Comparison of ENCODE assay signal across 2 cellular contexts in the genomic region with DNA sequence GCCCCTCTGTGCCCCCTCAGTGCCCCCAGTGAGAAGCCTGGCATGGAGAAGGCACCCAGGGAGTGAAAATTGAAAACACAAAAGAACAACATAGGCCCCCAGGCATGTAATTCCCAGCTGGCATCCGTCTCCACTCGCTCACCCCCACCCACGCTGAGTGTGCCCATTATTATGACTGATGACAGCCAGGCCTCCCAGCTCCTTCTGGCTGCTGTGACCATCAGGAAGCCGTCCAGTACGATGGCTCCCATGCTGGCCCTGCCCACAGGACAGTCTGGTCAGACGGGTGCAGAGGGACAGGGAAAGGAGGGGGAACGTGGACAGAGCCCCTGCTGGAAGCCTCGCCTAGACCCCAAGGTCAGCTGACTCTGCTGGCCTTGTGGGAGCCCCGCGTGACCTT.
TF ChIP-seq lines count a peak whose summit lies in the region.

No MANE protein-coding gene starts in this region.

TF ChIP-seq in IMR-90, 13 proteins besides CTCF, POLR2A, EP300 and RAD21:
- no peak for TF ChIP-seq BHLHE40 (IDR thresholded peaks at IDR 0.05; ENCODE audit: low read depth, low read length)
- no peak for TF ChIP-seq RCOR1 (IDR thresholded peaks at IDR 0.05; ENCODE audit: insufficient replicate concordance, low read length)
- TF ChIP-seq, protein P1, sequence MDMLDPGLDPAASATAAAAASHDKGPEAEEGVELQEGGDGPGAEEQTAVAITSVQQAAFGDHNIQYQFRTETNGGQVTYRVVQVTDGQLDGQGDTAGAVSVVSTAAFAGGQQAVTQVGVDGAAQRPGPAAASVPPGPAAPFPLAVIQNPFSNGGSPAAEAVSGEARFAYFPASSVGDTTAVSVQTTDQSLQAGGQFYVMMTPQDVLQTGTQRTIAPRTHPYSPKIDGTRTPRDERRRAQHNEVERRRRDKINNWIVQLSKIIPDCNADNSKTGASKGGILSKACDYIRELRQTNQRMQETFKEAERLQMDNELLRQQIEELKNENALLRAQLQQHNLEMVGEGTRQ (IDR thresholded peaks at IDR 0.05; ENCODE audit: low read depth, low read length): no peak
- TF ChIP-seq MAFK (IDR thresholded peaks at IDR 0.05; ENCODE audit: low read depth, low read length): no peak
- TF ChIP-seq MAZ (IDR thresholded peaks at IDR 0.05; ENCODE audit: borderline replicate concordance, low read depth, low read length): no peak
- no peak for TF ChIP-seq RFX5 (IDR thresholded peaks at IDR 0.05; ENCODE audit: low read depth, low read length)
- TF ChIP-seq CEBPB (IDR thresholded peaks at IDR 0.05; ENCODE audit: low read depth, low read length): no peak
- TF ChIP-seq CHD1 (IDR thresholded peaks at IDR 0.05; ENCODE audit: low read depth, low read length): no peak
- TF ChIP-seq MXI1 (IDR thresholded peaks at IDR 0.05; ENCODE audit: borderline replicate concordance, low read depth, low read length): no peak
- TF ChIP-seq NFE2L2 (IDR thresholded peaks at IDR 0.05; ENCODE audit: low read depth, low read length): no peak

TF ChIP-seq in H1, 55 proteins besides CTCF, POLR2A, EP300 and RAD21:
- TF ChIP-seq TCF12 (IDR thresholded peaks at IDR 0.05; ENCODE audit: low read depth, low read length): no peak
- no peak for TF ChIP-seq HDAC6 (IDR thresholded peaks at IDR 0.05; ENCODE audit: low read depth, low read length)
- TF ChIP-seq SIN3A (conservative IDR thresholded peaks at IDR 0.05 in 1 of 2, IDR thresholded peaks at IDR 0.05 in 1 of 2; ENCODE audit: low read depth in 1 of 2, low read length in 2 of 2): no peak
- no peak for TF ChIP-seq TBP (IDR thresholded peaks at IDR 0.05; ENCODE audit: low read depth, low read length)
- TF ChIP-seq KDM1A (IDR thresholded peaks at IDR 0.05; ENCODE audit: borderline replicate concordance, low read length): no peak
- no peak for TF ChIP-seq POU5F1 (IDR thresholded peaks at IDR 0.05; ENCODE audit: low read depth, low read length)
- TF ChIP-seq TAF1 (IDR thresholded peaks at IDR 0.05; ENCODE audit: low read depth, low read length): no peak
- no peak for TF ChIP-seq RNF2 (IDR thresholded peaks at IDR 0.05; ENCODE audit: borderline replicate concordance, low read depth, low read length, missing control alignments, poor library complexity, severe bottlenecking)
- TF ChIP-seq FOSL1 (IDR thresholded peaks at IDR 0.05; ENCODE audit: insufficient read depth, low read depth, low read length): no peak
- TF ChIP-seq CREB1 (IDR thresholded peaks at IDR 0.05): no peak
- TF ChIP-seq, protein P2, sequence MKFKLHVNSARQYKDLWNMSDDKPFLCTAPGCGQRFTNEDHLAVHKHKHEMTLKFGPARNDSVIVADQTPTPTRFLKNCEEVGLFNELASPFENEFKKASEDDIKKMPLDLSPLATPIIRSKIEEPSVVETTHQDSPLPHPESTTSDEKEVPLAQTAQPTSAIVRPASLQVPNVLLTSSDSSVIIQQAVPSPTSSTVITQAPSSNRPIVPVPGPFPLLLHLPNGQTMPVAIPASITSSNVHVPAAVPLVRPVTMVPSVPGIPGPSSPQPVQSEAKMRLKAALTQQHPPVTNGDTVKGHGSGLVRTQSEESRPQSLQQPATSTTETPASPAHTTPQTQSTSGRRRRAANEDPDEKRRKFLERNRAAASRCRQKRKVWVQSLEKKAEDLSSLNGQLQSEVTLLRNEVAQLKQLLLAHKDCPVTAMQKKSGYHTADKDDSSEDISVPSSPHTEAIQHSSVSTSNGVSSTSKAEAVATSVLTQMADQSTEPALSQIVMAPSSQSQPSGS (IDR thresholded peaks at IDR 0.05; ENCODE audit: low read length): no peak
- TF ChIP-seq BACH1 (IDR thresholded peaks at IDR 0.05; ENCODE audit: low read length): no peak
- no peak for TF ChIP-seq ASH2L (IDR thresholded peaks at IDR 0.05; ENCODE audit: low read length)
- TF ChIP-seq, protein P3, sequence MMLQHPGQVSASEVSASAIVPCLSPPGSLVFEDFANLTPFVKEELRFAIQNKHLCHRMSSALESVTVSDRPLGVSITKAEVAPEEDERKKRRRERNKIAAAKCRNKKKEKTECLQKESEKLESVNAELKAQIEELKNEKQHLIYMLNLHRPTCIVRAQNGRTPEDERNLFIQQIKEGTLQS (IDR thresholded peaks at IDR 0.05; ENCODE audit: insufficient read depth, low read depth, low read length): no peak
- no peak for TF ChIP-seq TAF7 (optimal IDR thresholded peaks at IDR 0.05; ENCODE audit: borderline replicate concordance, low read depth, low read length)
- no peak for TF ChIP-seq CHD2 (IDR thresholded peaks at IDR 0.05; ENCODE audit: low read length)
- TF ChIP-seq, protein P4, sequence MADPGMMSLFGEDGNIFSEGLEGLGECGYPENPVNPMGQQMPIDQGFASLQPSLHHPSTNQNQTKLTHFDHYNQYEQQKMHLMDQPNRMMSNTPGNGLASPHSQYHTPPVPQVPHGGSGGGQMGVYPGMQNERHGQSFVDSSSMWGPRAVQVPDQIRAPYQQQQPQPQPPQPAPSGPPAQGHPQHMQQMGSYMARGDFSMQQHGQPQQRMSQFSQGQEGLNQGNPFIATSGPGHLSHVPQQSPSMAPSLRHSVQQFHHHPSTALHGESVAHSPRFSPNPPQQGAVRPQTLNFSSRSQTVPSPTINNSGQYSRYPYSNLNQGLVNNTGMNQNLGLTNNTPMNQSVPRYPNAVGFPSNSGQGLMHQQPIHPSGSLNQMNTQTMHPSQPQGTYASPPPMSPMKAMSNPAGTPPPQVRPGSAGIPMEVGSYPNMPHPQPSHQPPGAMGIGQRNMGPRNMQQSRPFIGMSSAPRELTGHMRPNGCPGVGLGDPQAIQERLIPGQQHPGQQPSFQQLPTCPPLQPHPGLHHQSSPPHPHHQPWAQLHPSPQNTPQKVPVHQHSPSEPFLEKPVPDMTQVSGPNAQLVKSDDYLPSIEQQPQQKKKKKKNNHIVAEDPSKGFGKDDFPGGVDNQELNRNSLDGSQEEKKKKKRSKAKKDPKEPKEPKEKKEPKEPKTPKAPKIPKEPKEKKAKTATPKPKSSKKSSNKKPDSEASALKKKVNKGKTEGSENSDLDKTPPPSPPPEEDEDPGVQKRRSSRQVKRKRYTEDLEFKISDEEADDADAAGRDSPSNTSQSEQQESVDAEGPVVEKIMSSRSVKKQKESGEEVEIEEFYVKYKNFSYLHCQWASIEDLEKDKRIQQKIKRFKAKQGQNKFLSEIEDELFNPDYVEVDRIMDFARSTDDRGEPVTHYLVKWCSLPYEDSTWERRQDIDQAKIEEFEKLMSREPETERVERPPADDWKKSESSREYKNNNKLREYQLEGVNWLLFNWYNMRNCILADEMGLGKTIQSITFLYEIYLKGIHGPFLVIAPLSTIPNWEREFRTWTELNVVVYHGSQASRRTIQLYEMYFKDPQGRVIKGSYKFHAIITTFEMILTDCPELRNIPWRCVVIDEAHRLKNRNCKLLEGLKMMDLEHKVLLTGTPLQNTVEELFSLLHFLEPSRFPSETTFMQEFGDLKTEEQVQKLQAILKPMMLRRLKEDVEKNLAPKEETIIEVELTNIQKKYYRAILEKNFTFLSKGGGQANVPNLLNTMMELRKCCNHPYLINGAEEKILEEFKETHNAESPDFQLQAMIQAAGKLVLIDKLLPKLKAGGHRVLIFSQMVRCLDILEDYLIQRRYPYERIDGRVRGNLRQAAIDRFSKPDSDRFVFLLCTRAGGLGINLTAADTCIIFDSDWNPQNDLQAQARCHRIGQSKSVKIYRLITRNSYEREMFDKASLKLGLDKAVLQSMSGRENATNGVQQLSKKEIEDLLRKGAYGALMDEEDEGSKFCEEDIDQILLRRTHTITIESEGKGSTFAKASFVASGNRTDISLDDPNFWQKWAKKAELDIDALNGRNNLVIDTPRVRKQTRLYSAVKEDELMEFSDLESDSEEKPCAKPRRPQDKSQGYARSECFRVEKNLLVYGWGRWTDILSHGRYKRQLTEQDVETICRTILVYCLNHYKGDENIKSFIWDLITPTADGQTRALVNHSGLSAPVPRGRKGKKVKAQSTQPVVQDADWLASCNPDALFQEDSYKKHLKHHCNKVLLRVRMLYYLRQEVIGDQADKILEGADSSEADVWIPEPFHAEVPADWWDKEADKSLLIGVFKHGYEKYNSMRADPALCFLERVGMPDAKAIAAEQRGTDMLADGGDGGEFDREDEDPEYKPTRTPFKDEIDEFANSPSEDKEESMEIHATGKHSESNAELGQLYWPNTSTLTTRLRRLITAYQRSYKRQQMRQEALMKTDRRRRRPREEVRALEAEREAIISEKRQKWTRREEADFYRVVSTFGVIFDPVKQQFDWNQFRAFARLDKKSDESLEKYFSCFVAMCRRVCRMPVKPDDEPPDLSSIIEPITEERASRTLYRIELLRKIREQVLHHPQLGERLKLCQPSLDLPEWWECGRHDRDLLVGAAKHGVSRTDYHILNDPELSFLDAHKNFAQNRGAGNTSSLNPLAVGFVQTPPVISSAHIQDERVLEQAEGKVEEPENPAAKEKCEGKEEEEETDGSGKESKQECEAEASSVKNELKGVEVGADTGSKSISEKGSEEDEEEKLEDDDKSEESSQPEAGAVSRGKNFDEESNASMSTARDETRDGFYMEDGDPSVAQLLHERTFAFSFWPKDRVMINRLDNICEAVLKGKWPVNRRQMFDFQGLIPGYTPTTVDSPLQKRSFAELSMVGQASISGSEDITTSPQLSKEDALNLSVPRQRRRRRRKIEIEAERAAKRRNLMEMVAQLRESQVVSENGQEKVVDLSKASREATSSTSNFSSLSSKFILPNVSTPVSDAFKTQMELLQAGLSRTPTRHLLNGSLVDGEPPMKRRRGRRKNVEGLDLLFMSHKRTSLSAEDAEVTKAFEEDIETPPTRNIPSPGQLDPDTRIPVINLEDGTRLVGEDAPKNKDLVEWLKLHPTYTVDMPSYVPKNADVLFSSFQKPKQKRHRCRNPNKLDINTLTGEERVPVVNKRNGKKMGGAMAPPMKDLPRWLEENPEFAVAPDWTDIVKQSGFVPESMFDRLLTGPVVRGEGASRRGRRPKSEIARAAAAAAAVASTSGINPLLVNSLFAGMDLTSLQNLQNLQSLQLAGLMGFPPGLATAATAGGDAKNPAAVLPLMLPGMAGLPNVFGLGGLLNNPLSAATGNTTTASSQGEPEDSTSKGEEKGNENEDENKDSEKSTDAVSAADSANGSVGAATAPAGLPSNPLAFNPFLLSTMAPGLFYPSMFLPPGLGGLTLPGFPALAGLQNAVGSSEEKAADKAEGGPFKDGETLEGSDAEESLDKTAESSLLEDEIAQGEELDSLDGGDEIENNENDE (IDR thresholded peaks at IDR 0.05; ENCODE audit: insufficient replicate concordance, low read length): no peak
- no peak for TF ChIP-seq KDM5A (IDR thresholded peaks at IDR 0.05; ENCODE audit: low read length)
- no peak for TF ChIP-seq NRF1 (IDR thresholded peaks at IDR 0.05; ENCODE audit: low read depth, low read length)
TF ChIP-seq in H1: peak in this region for 0.
